7 cellular contexts compared by ENCODE assay signal in the genomic region with DNA sequence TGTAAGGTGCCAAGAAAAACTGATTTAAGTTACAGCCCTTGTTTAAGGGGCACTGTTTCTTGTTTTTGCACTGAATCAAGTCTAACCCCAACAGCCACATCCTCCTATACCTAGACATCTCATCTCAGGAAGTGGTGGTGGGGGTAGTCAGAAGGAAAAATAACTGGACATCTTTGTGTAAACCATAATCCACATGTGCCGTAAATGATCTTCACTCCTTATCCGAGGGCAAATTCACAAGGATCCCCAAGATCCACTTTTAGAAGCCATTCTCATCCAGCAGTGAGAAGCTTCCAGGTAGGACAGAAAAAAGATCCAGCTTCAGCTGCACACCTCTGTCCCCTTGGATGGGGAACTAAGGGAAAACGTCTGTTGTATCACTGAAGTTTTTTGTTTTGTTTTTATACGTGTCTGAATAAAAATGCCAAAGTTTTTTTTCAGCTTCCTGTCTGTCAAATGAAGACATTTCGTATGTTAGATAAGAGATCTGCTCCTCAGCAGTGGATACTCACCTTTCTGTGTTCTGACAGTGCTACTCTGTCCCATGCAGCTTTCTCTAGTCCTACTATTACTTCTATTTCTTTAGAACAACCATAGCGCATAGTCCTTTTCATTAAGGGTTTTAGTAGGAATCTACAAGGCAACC. TPM values are rescaled to one million over a fixed set of nuclear protein-coding genes. Genes with fewer than 3 reads are reported as not detected.
DNase-seq lines count a peak whose midpoint lies in the region; FAIRE-seq and TF ChIP-seq lines count a peak whose summit lies in the region.
"Had no signal": no experiment of that assay in that cellular context is flagged by ENCODE, and none has a peak within 500 bp of the region (broad histone marks: within the 10 kb centered on the region; RNA-seq: fewer than 3 reads in every experiment).

No MANE protein-coding gene starts in this region.

- intact Hi-C loops in kidney (cut with DNase I): no loop called here

- H3K4me3 ChIP-seq in AG09309 (ENCODE audit: control insufficient read depth, low read depth, low read length) (peak overlapping the region; percentile 95; the same call in 1 of the 2 replicates), SJCRH30 (peak overlapping the region; percentile 89), kidney (ENCODE audit: low read length in 2 of 2) (peak overlapping the region; percentile 75 to 78)

- peak overlapping the region; percentile 68 to 82 for H3K9ac ChIP-seq in kidney (ENCODE audit: low read length in 2 of 2)

- no peaks in the 10 kb centered on the region for H3K9me3 ChIP-seq in SJCRH30 (replicated peaks)
- H3K9me3 ChIP-seq in kidney (ENCODE audit: control insufficient read depth in 1 of 2, low read length in 2 of 2): no peaks in the 10 kb centered on the region

- no peak overlapping the region for H3K27ac ChIP-seq in SJCRH30
- H3K27ac ChIP-seq in kidney (ENCODE audit: low read depth in 2 of 2, low read length in 2 of 2): peak overlapping the region in 1 of 2 donors; percentile 91

- peaks cover 40% of the 10 kb centered on the region for H3K36me3 ChIP-seq in SJCRH30
- peaks cover 26 to 41% of the 10 kb centered on the region in 2 donors for H3K36me3 ChIP-seq in kidney (ENCODE audit: control insufficient read depth in 1 of 2, insufficient read depth in 2 of 2, low read length in 2 of 2)

- DNase-seq in AG09309 (ENCODE audit: low read depth) (no peak), SJCRH30 (no peak), kidney (no peak), HTR-8/SVneo (ENCODE audit: insufficient read length, low spot score) (no peak), COR-L47 (lab: John Stamatoyannopoulos, UW) (no peak)
- no peak for DNase-seq in activated CD4-positive, CD25-positive, alpha-beta regulatory T cell (lab: John Stamatoyannopoulos, UW)
- DNase-seq: NCI-H446 had no signal

- FAIRE-seq in kidney (lab: Jason Lieb, UNC) (no peak), HTR-8/SVneo (lab: Jason Lieb, UNC) (no peak)

- H3K4me1 ChIP-seq in SJCRH30 (peaks cover 7% of the 10 kb centered on the region; the same call in 1 of the 2 replicates), kidney (ENCODE audit: control insufficient read depth in 1 of 2, insufficient read depth in 1 of 2, low read depth in 1 of 2, low read length in 2 of 2) (peaks cover 10 to 15% of the 10 kb centered on the region in 2 donors)

- H3K27me3 ChIP-seq in SJCRH30: no peaks in the 10 kb centered on the region

- TF ChIP-seq CTCF in AG09309 (IDR thresholded peaks at IDR 0.05; ENCODE audit: control insufficient read depth, insufficient read depth, low read depth, low read length, missing control alignments): no peak
- no peak for TF ChIP-seq CTCF in kidney (IDR thresholded peaks at IDR 0.05; ENCODE audit: borderline replicate concordance, extremely low read depth, insufficient read depth)

RNA-seq across cellular contexts. Expression of gene PA2G4, which starts 1.2 kb away (rescaled TPM):
- 342 and 348 TPM in 2 replicates for total RNA-seq in SJCRH30 (2014; rRNA removed; shearing (Covaris generic))
- 76.8 TPM for total RNA-seq in kidney
- 72.4 TPM for polyA plus RNA-seq in kidney (ENCODE audit: insufficient read depth, low read depth, low replicate concordance)

RNA-seq across cellular contexts. Expression of gene RPL41, which starts 13.2 kb away (rescaled TPM):
- 5,544 and 5,661 TPM in 2 replicates for total RNA-seq in SJCRH30 (2014; rRNA removed; shearing (Covaris generic))
- total RNA-seq in kidney: 2,987 TPM
- polyA plus RNA-seq in kidney (ENCODE audit: insufficient read depth, low read depth, low replicate concordance): 5,602 TPM

RNA-seq across cellular contexts. Expression of gene ZC3H10, which starts 14.9 kb away (rescaled TPM):
- total RNA-seq in SJCRH30 (2014; rRNA removed; shearing (Covaris generic)): 5.5 and 5.8 TPM in 2 replicates
- total RNA-seq in kidney: 8.6 TPM
- polyA plus RNA-seq in kidney (ENCODE audit: insufficient read depth, low read depth, low replicate concordance): 2.4 TPM

RNA-seq across cellular contexts. Expression of gene ERBB3, which starts 23.2 kb away (rescaled TPM):
- total RNA-seq in SJCRH30 (2014; rRNA removed; shearing (Covaris generic)): 38.0 and 38.8 TPM in 2 replicates
- total RNA-seq in kidney: 58.1 TPM
- polyA plus RNA-seq in kidney (ENCODE audit: insufficient read depth, low read depth, low replicate concordance): 31.5 TPM

RNA-seq across cellular contexts. Expression of gene ESYT1, which starts 24.9 kb away (rescaled TPM):
- total RNA-seq in SJCRH30 (2014; rRNA removed; shearing (Covaris generic)): 86.7 and 92.9 TPM in 2 replicates
- 104 TPM for total RNA-seq in kidney
- polyA plus RNA-seq in kidney (ENCODE audit: insufficient read depth, low read depth, low replicate concordance): 40.4 TPM
